Comparison of ENCODE assay signal across 21 cellular contexts in genomic region chr13:78201411-78201810, GRCh38.
A peak's percentile ranks its signal among the peaks of the same experiment; 100 is the strongest.
DNase-seq lines count a peak whose midpoint lies in the region; ATAC-seq and TF ChIP-seq lines count a peak whose summit lies in the region.
"Had no signal": no experiment of that assay in that cellular context is flagged by ENCODE, and none has a peak within 500 bp of the region (broad histone marks: within the 10 kb centered on the region; RNA-seq: fewer than 3 reads in every experiment).

No MANE protein-coding gene starts in this region.

- H3K79me2 ChIP-seq in OCI-LY3 (ENCODE audit: low read length): no peaks in the 10 kb centered on the region

- no peaks in the 10 kb centered on the region for H3K27me3 Mint-ChIP-seq in Calu3 (ENCODE audit: unreplicated experiment)

- H3K36me3 ChIP-seq in OCI-LY3 (replicated peaks; ENCODE audit: low read depth, low read length) (no peaks in the 10 kb centered on the region), mucosa of descending colon (ENCODE audit: low read depth) (no peaks in the 10 kb centered on the region), suprapubic skin (no peaks in the 10 kb centered on the region)
- H3K36me3 ChIP-seq: BE2C, esophagus squamous epithelium, lower lobe of right lung, right lobe of liver, upper lobe of right lung had no signal

- peak overlapping the region; percentile 37 for H3K4me3 ChIP-seq in OCI-LY3 (ENCODE audit: low read length)
- H3K4me3 ChIP-seq in mucosa of descending colon: no peak overlapping the region
- no peak overlapping the region for H3K4me3 ChIP-seq in suprapubic skin
- H3K4me3 ChIP-seq: esophagus squamous epithelium, lower lobe of right lung, right lobe of liver, upper lobe of right lung had no signal

- no peak overlapping the region for H3K4me3 Mint-ChIP-seq in Calu3 (ENCODE audit: low read depth, unreplicated experiment)
- H3K4me3 Mint-ChIP-seq: activated CD8-positive, alpha-beta T cell treated with anti-CD3 and anti-CD28 coated beads, Interleukin-2, amount 10 ng/mL, durations not matched to agents 7 days and 5 days; nephron progenitor cell had no signal

- H4K20me1 ChIP-seq in OCI-LY3 (ENCODE audit: insufficient read depth, low read length): no peaks in the 10 kb centered on the region

- BruUV-seq in Calu3 (replicated peaks; lab: Mats Ljungman, UMichigan): no TSS peak

- no peaks in the 10 kb centered on the region for H3K36me3 Mint-ChIP-seq in Calu3 (ENCODE audit: insufficient read depth, unreplicated experiment)

- CTCF ChIA-PET in Calu3 (lab: Charles Lee): no interaction called here

- WGBS in suprapubic skin: 68% methylated on average over 3 of the region's 3 CpGs

- no peak for TF ChIP-seq POLR2A in suprapubic skin (IDR thresholded peaks at IDR 0.05)

- H3K9me3 Mint-ChIP-seq in Calu3 (ENCODE audit: low read depth, unreplicated experiment): no peaks in the 10 kb centered on the region
- H3K9me3 Mint-ChIP-seq: nephron progenitor cell had no signal

- H3K9ac ChIP-seq in OCI-LY3 (ENCODE audit: low read length): peak overlapping the region; percentile 41; the same call in 1 of the 2 replicates

- H2AFZ ChIP-seq in OCI-LY3 (ENCODE audit: low read depth, low read length): no peak overlapping the region

- H3K27me3 ChIP-seq in OCI-LY3 (ENCODE audit: low read depth, low read length) (no peaks in the 10 kb centered on the region), suprapubic skin (no peaks in the 10 kb centered on the region)
- H3K27me3 ChIP-seq: BE2C, esophagus squamous epithelium, right lobe of liver, upper lobe of right lung had no signal

- intact Hi-C loops in Calu3 (cut with micrococcal nuclease; ENCODE audit: unreplicated experiment) (no loop called here), mucosa of descending colon (cut with DNase I, micrococcal nuclease) (no loop called here)

- peak overlapping the region; percentile 66 for H3K4me2 ChIP-seq in OCI-LY3 (ENCODE audit: low read length)

- no peaks in the 10 kb centered on the region for H3K4me1 Mint-ChIP-seq in Calu3 (ENCODE audit: low read depth, unreplicated experiment)

- DNase-seq in Calu3 (no peak), mucosa of descending colon (no peak), HuH-7.5 (ENCODE audit: low spot score) (no peak), suprapubic skin (ENCODE audit: low spot score in 2 of 2) (no peak)
- DNase-seq: activated CD8-positive, alpha-beta T cell treated with anti-CD3 and anti-CD28 coated beads, Interleukin-2, amount 10 ng/mL, durations not matched to agents 7 days and 5 days; activated gamma-delta T cell; BE2C; cortex of kidney; esophagus squamous epithelium; lower lobe of right lung; NCI-H2081 treated with DMSO at 0.1 percent for 48 hours; nephron progenitor cell; right lobe of liver; SHP77 treated with DMSO at 0.1 percent for 48 hours; stimulated activated CD4-positive, alpha-beta T cell treated with anti-CD3 and anti-CD28 coated beads, Interleukin-2, amount 100 ng/mL, for 48 hours; upper lobe of right lung had no signal

- H3K9me3 ChIP-seq in OCI-LY3 (ENCODE audit: insufficient read depth, low read length) (no peaks in the 10 kb centered on the region), mucosa of descending colon (no peaks in the 10 kb centered on the region), suprapubic skin (no peaks in the 10 kb centered on the region)
- H3K9me3 ChIP-seq: BE2C, esophagus squamous epithelium, lower lobe of right lung, right lobe of liver, upper lobe of right lung had no signal

- TF ChIP-seq CTCF in OCI-LY3 (IDR thresholded peaks at IDR 0.05; ENCODE audit: low read depth, low read length) (0 out of 2 replicates have a peak, but pooled peaks have one; percentile 13), Calu3 (IDR thresholded peaks at IDR 0.05; ENCODE audit: unreplicated experiment) (no peak), mucosa of descending colon (IDR thresholded peaks at IDR 0.05) (no peak), suprapubic skin (IDR thresholded peaks at IDR 0.05) (no peak)

- H3K4me1 ChIP-seq in OCI-LY3 (ENCODE audit: low read length): peaks cover 62% of the 10 kb centered on the region
- H3K4me1 ChIP-seq in mucosa of descending colon (ENCODE audit: low read depth): no peaks in the 10 kb centered on the region
- no peaks in the 10 kb centered on the region for H3K4me1 ChIP-seq in suprapubic skin
- H3K4me1 ChIP-seq: BE2C, esophagus squamous epithelium, lower lobe of right lung, right lobe of liver, upper lobe of right lung had no signal

- ATAC-seq in GM18508 (IDR thresholded peaks at IDR 0.05; ENCODE audit: insufficient read depth, unreplicated experiment) (peak; percentile 42), GM21367 (IDR thresholded peaks at IDR 0.05; ENCODE audit: unreplicated experiment) (peak; percentile 77), HG02885 (IDR thresholded peaks at IDR 0.05; ENCODE audit: poor library complexity, unreplicated experiment) (peak; percentile 76), mucosa of descending colon (no peak)
- ATAC-seq: activated CD8-positive, alpha-beta T cell treated with anti-CD3 and anti-CD28 coated beads, Interleukin-2, amount 10 ng/mL, durations not matched to agents 7 days and 5 days; HCT116; lower lobe of right lung; right lobe of liver; upper lobe of right lung had no signal

- H3K27ac ChIP-seq in OCI-LY3 (ENCODE audit: low read length) (peak overlapping the region; percentile 75), suprapubic skin (no peak overlapping the region)
- H3K27ac ChIP-seq: esophagus squamous epithelium, lower lobe of right lung, right lobe of liver, upper lobe of right lung had no signal

- no peak overlapping the region for H3K27ac Mint-ChIP-seq in Calu3 (ENCODE audit: unreplicated experiment)
- H3K27ac Mint-ChIP-seq: activated CD8-positive, alpha-beta T cell treated with anti-CD3 and anti-CD28 coated beads, Interleukin-2, amount 10 ng/mL, durations not matched to agents 7 days and 5 days; nephron progenitor cell had no signal

- no peak for TF ChIP-seq EP300 in suprapubic skin (IDR thresholded peaks at IDR 0.05)
